Comparison of ENCODE assay signal across 32 cellular contexts in the genomic region with DNA sequence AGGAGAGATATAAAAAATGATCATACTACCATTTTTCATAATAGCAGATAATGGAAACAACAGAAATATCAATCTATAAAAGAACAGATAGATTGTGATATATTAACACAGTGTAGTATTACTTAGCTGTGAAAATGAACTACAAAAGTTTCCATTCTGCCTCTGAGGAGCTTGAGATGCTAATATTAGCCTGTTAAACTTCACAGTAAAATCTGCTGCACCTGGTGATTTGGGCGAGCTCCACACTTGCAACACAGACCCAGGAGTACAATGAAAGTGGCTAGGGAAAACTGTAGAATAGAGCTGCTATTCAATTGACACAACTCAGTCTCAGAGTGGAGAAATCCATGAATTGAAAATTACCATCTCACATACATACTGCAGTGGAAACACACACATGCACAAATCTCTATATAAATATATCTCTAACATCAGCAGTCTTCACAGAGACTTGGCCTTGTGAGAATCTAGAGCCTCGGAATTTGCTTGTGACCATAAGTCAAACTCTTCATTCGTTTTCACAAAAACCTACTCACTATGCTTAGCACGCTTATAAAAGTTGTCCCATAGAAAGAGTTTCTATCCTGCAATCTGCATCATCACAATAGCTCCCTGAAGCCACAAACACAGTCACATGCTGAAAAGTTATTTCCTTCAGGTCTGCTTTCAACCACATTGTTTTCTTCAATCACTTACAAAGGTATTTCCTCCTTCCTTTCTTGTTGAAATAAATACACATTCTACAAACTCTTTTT.
"Had no signal": no experiment of that assay in that cellular context is flagged by ENCODE, and none has a peak within 500 bp of the region (broad histone marks: within the 10 kb centered on the region; RNA-seq: fewer than 3 reads in every experiment).

No MANE protein-coding gene starts in this region.

- H3K4me2 ChIP-seq: PC-9 had no signal

- H3K36me3 Mint-ChIP-seq: activated naive CD4-positive, alpha-beta T cell treated with anti-CD3 and anti-CD28 coated beads, Interleukin-2, amount 10 ng/mL, durations not matched to agents 7 days and 5 days; activated naive CD8-positive, alpha-beta T cell had no signal

- H3K9me3 Mint-ChIP-seq: activated B cell treated with CpG ODN at 0.5 μM for 24 hours; activated CD4-positive, alpha-beta T cell treated with anti-CD3 and anti-CD28 coated beads, Interleukin-2, amount 10 ng/mL, durations not matched to agents 24 days and 14 days; activated CD8-positive, alpha-beta T cell treated with anti-CD3 and anti-CD28 coated beads for 36 hours had no signal

- H2AFZ ChIP-seq: PC-9 had no signal

- H3K4me3 ChIP-seq: coronary artery, PC-9 had no signal

- H3K27ac Mint-ChIP-seq: activated B cell treated with CpG ODN at 0.5 μM for 24 hours; activated CD4-positive, alpha-beta T cell treated with anti-CD3 and anti-CD28 coated beads, Interleukin-2, amount 10 ng/mL, durations not matched to agents 24 days and 14 days; activated CD8-positive, alpha-beta T cell treated with anti-CD3 and anti-CD28 coated beads for 36 hours; activated naive CD4-positive, alpha-beta T cell treated with anti-CD3 and anti-CD28 coated beads, Interleukin-2, amount 10 ng/mL, durations not matched to agents 7 days and 5 days; activated naive CD8-positive, alpha-beta T cell; activated T-cell treated with anti-CD3 and anti-CD28 coated beads, Interleukin-2, amount 50 U/mL, for 24 hours; activated T-helper 2 cell treated with anti-CD3 and anti-CD28 coated beads, Interferon-gamma antibody, Interleukin-2, Interleukin-4, amounts not matched to agents 10 μg/mL and 5 μg/mL and 100 μg/mL, durations not matched to agents 14 hours and 24 hours and 36 hours had no signal

- FAIRE-seq: RCC 7860 had no signal

- H3K27ac ChIP-seq: brain microvascular endothelial cell, coronary artery, PC-9, VCaP had no signal

- H3K4me1 Mint-ChIP-seq: activated B cell treated with CpG ODN at 0.5 μM for 24 hours; activated CD4-positive, alpha-beta T cell treated with anti-CD3 and anti-CD28 coated beads, Interleukin-2, amount 10 ng/mL, durations not matched to agents 24 days and 14 days; activated naive CD4-positive, alpha-beta T cell treated with anti-CD3 and anti-CD28 coated beads, Interleukin-2, amount 10 ng/mL, durations not matched to agents 7 days and 5 days had no signal

- DNase-seq: activated B cell treated with CpG ODN at 0.5 μM for 24 hours; activated CD4-positive, alpha-beta T cell treated with anti-CD3 and anti-CD28 coated beads, Interleukin-2, amount 10 ng/mL, durations not matched to agents 24 days and 14 days; activated CD4-positive, alpha-beta T cell treated with anti-CD3 and anti-CD28 coated beads, Interleukin-2, amount 50 U/mL, for 4 hours; activated CD4-positive, CD25-positive, alpha-beta regulatory T cell treated with anti-CD3 and anti-CD28 coated beads, Interleukin-2, amount 50 U/mL, for 72 hours; activated CD8-positive, alpha-beta T cell treated with anti-CD3 and anti-CD28 coated beads for 36 hours; activated naive CD4-positive, alpha-beta T cell treated with anti-CD3 and anti-CD28 coated beads, Interleukin-2, amount 10 ng/mL, durations not matched to agents 7 days and 5 days; activated T-cell treated with anti-CD3 and anti-CD28 coated beads, Interleukin-2, amount 50 U/mL, for 24 hours; amniotic stem cell; aorta; brain microvascular endothelial cell; central memory CD4-positive, alpha-beta T cell; NCI-H1048; NCI-H1105 treated with DMSO at 0.1 percent for 48 hours; NCI-H1436; NCI-H1694; NCI-H1930; NCI-H2081 treated with DMSO at 0.1 percent for 48 hours; NCI-H226; NCI-H446 treated with DMSO at 0.1 percent for 48 hours; NCI-H524; NCI-H69; NCI-H82; PC-9; Right ventricle myocardium superior; SW 1271; T-helper 1 cell; T-helper 9 cell had no signal

- H3K27me3 Mint-ChIP-seq: activated B cell treated with CpG ODN at 0.5 μM for 24 hours; activated CD4-positive, alpha-beta T cell treated with anti-CD3 and anti-CD28 coated beads, Interleukin-2, amount 10 ng/mL, durations not matched to agents 24 days and 14 days; activated CD8-positive, alpha-beta T cell treated with anti-CD3 and anti-CD28 coated beads for 36 hours; activated naive CD4-positive, alpha-beta T cell treated with anti-CD3 and anti-CD28 coated beads, Interleukin-2, amount 10 ng/mL, durations not matched to agents 7 days and 5 days; activated naive CD8-positive, alpha-beta T cell; activated T-cell treated with anti-CD3 and anti-CD28 coated beads, Interleukin-2, amount 50 U/mL, for 24 hours had no signal

- H3K36me3 ChIP-seq: brain microvascular endothelial cell had no signal

- H3K4me3 Mint-ChIP-seq: activated B cell treated with CpG ODN at 0.5 μM for 24 hours; activated CD4-positive, alpha-beta T cell treated with anti-CD3 and anti-CD28 coated beads, Interleukin-2, amount 10 ng/mL, durations not matched to agents 24 days and 14 days; activated CD8-positive, alpha-beta T cell treated with anti-CD3 and anti-CD28 coated beads for 36 hours; activated naive CD4-positive, alpha-beta T cell treated with anti-CD3 and anti-CD28 coated beads, Interleukin-2, amount 10 ng/mL, durations not matched to agents 7 days and 5 days; activated naive CD8-positive, alpha-beta T cell; activated T-cell treated with anti-CD3 and anti-CD28 coated beads, Interleukin-2, amount 50 U/mL, for 24 hours had no signal

- ATAC-seq: activated CD8-positive, alpha-beta T cell treated with anti-CD3 and anti-CD28 coated beads for 36 hours had no signal

- H3K27me3 ChIP-seq: brain microvascular endothelial cell had no signal
